In genomic region chr13:103883152-103883551, GRCh38 we compare ENCODE assay signal across 8 cellular contexts.
DNase-seq lines count a peak whose midpoint lies in the region; ATAC-seq and TF ChIP-seq lines count a peak whose summit lies in the region.

No MANE protein-coding gene starts in this region.

- no peaks in the 10 kb centered on the region for H3K36me3 ChIP-seq in BE2C

- no peaks in the 10 kb centered on the region for H3K4me1 Mint-ChIP-seq in stimulated activated naive B cell treated with anti-CD40 and anti-IgM and Interleukin-4, amounts not matched to agents 10 μg/mL and 1 μg/mL and 100 μg/mL, for 72 hours

- ATAC-seq in stimulated activated naive B cell treated with anti-CD40 and anti-IgM and Interleukin-4, amounts not matched to agents 10 μg/mL and 1 μg/mL and 100 μg/mL, for 72 hours (replicated peaks) = no peak
- no peak for ATAC-seq in GM21576 (IDR thresholded peaks at IDR 0.05; ENCODE audit: unreplicated experiment)

- H3K9me3 ChIP-seq in BE2C = no peaks in the 10 kb centered on the region

- no peaks in the 10 kb centered on the region for H3K9me3 Mint-ChIP-seq in stimulated activated naive B cell treated with anti-CD40 and anti-IgM and Interleukin-4, amounts not matched to agents 10 μg/mL and 1 μg/mL and 100 μg/mL, for 72 hours

- no peak overlapping the region for H3K4me3 ChIP-seq in BE2C (ENCODE audit: low read depth, low read length)

- no peaks in the 10 kb centered on the region for H3K27me3 Mint-ChIP-seq in stimulated activated naive B cell treated with anti-CD40 and anti-IgM and Interleukin-4, amounts not matched to agents 10 μg/mL and 1 μg/mL and 100 μg/mL, for 72 hours

- in situ Hi-C loops in KBM-7 (cut with MboI; ENCODE audit: low pct_unique_long_range_greater_than_20kb, low sequenced_read_pairs) = no loop called here

- DNase-seq in BE2C = peak; percentile 93
- DNase-seq in KBM-7 = peak; percentile 37
- DNase-seq in SHP77 (lab: John Stamatoyannopoulos, UW) = peak; percentile 99
- DNase-seq in fibroblast of gingiva (ENCODE audit: low read depth) = peak; percentile 74
- DNase-seq in middle frontal gyrus (ENCODE audit: extremely low spot score, low spot score) = peak; percentile 54
- DNase-seq in stimulated activated naive B cell treated with anti-CD40 and anti-IgM and Interleukin-4, amounts not matched to agents 10 μg/mL and 1 μg/mL and 100 μg/mL, for 72 hours = no peak
- no peak for DNase-seq in stimulated activated CD4-positive, alpha-beta T cell treated with anti-CD3 and anti-CD28 coated beads, Interleukin-12 subunit alpha, Interleukin-12 subunit beta, amount 100 ng/mL, for 4 hours

- peak; percentile 79 for TF ChIP-seq CTCF in BE2C (IDR thresholded peaks at IDR 0.05; ENCODE audit: low read depth, low read length)

- H3K27ac Mint-ChIP-seq in stimulated activated naive B cell treated with anti-CD40 and anti-IgM and Interleukin-4, amounts not matched to agents 10 μg/mL and 1 μg/mL and 100 μg/mL, for 72 hours = no peak overlapping the region

- peaks cover 10% of the 10 kb centered on the region for H3K4me1 ChIP-seq in BE2C

- H3K36me3 Mint-ChIP-seq in stimulated activated naive B cell treated with anti-CD40 and anti-IgM and Interleukin-4, amounts not matched to agents 10 μg/mL and 1 μg/mL and 100 μg/mL, for 72 hours = no peaks in the 10 kb centered on the region

- H3K27me3 ChIP-seq in BE2C = no peaks in the 10 kb centered on the region

- H3K4me3 Mint-ChIP-seq in stimulated activated naive B cell treated with anti-CD40 and anti-IgM and Interleukin-4, amounts not matched to agents 10 μg/mL and 1 μg/mL and 100 μg/mL, for 72 hours = no peak overlapping the region

Comparison
In these comparisons a context has a peak if more than half of its experiments do, and no peak if none do; other contexts are left out.
1. DNase-seq: peak in BE2C (single experiment), KBM-7 (single experiment), SHP77 (2 of 2), fibroblast of gingiva (single experiment) and middle frontal gyrus (single experiment); none in stimulated activated naive B cell treated with anti-CD40 and anti-IgM and Interleukin-4, amounts not matched to agents 10 μg/mL and 1 μg/mL and 100 μg/mL, for 72 hours (single experiment) and stimulated activated CD4-positive, alpha-beta T cell treated with anti-CD3 and anti-CD28 coated beads, Interleukin-12 subunit alpha, Interleukin-12 subunit beta, amount 100 ng/mL, for 4 hours (single experiment).